17 cellular contexts compared by ENCODE assay signal in the genomic region with DNA sequence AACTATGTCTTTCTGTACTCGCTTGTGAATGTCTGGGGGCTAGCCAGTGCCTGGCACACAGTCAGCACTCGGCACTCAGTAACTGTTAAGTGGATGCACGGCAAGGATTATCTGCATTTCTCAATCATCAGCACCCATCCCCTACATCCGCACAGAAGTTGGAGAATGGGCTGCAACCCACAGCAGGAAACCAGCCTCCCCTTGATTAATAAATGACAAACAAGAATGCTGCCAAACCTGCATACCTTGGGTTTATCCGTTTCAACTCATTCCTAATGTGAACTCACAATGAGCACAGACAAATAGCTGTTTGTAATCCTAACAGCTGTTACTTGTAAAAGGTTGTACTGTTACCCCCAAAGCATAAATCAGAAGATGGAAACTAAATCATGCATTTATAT. TPM values are rescaled to one million over a fixed set of nuclear protein-coding genes. Genes with fewer than 3 reads are reported as not detected.
DNase-seq lines count a peak whose midpoint lies in the region; ATAC-seq, FAIRE-seq and TF ChIP-seq lines count a peak whose summit lies in the region.
"Had no signal": no experiment of that assay in that cellular context is flagged by ENCODE, and none has a peak within 500 bp of the region (broad histone marks: within the 10 kb centered on the region; RNA-seq: fewer than 3 reads in every experiment).

No MANE protein-coding gene starts in this region.

- no peaks in the 10 kb centered on the region for H3K79me2 ChIP-seq in K562 (ENCODE audit: control insufficient read depth, insufficient read depth, low read length)

- no peak for TF ChIP-seq POLR2A in K562 (conservative IDR thresholded peaks at IDR 0.05)

- TF ChIP-seq EP300 in K562 (IDR thresholded peaks at IDR 0.05; ENCODE audit: low read length) = no peak

- BruUV-seq in K562 (replicated peaks; lab: Mats Ljungman, UMichigan) = no TSS peak

- TF ChIP-seq CTCF in K562 (IDR thresholded peaks at IDR 0.05 in 2 of 3, conservative IDR thresholded peaks at IDR 0.05 in 1 of 3; ENCODE audit: insufficient read depth in 2 of 3, low read depth in 1 of 3, low read length in 3 of 3) (no peak), kidney epithelial cell (IDR thresholded peaks at IDR 0.05; ENCODE audit: insufficient read depth, low read length, poor library complexity, severe bottlenecking) (no peak)

- no peaks in the 10 kb centered on the region for H3K9me1 ChIP-seq in K562 (ENCODE audit: control insufficient read depth, insufficient read depth, low read length)

- no peaks in the 10 kb centered on the region for H4K20me1 ChIP-seq in K562 (replicated peaks; ENCODE audit: control insufficient read depth, insufficient read depth, low read length)

- DNase-seq in HT-29 (ENCODE audit: low spot score) = peak; percentile 92
- DNase-seq in K562 (ENCODE audit: extremely low read depth in 1 of 4, low spot score in 3 of 4) = no peak
- peak; percentile 64 for DNase-seq in kidney epithelial cell (ENCODE audit: low read depth)
- no peak for DNase-seq in NK-92 (lab: John Stamatoyannopoulos, UW; ENCODE audit: unreplicated experiment)
- DNase-seq in dedifferentiated amniotic fluid mesenchymal stem cell (ENCODE audit: extremely low spot score) = no peak
- no peak for DNase-seq in cortex of kidney (lab: John Stamatoyannopoulos, UW)
- no peak for DNase-seq in head of caudate nucleus
- DNase-seq: anterior cingulate cortex; CD4-positive, alpha-beta T cell; erythroblast; MV-4-11; NCI-H526; stimulated activated CD4-positive, alpha-beta T cell treated with anti-CD3 and anti-CD28 coated beads, Interleukin-1b, Interleukin-23, amount 100 ng/mL, for 48 hours; stimulated activated naive CD4-positive, alpha-beta T cell; WERI-Rb-1 had no signal

- intact Hi-C loops in K562 (cut with micrococcal nuclease) (no loop called here), head of caudate nucleus (cut with DNase I) (no loop called here)

- H3K9ac ChIP-seq in K562 (ENCODE audit: insufficient read depth in 1 of 2, low read depth in 2 of 2, low read length in 2 of 2) (no peak overlapping the region), skeletal muscle satellite cell (ENCODE audit: low read depth, low read length) (peak overlapping the region; percentile 44)

- WGBS in K562 (ENCODE audit: insufficient coverage, low coverage, missing lambda C conversion rate) = 72% methylated on average over 5 of the region's 5 CpGs

- H3K4me1 ChIP-seq in K562 (replicated peaks in 1 of 2; ENCODE audit: control insufficient read depth in 2 of 2, insufficient read depth in 2 of 2, low read length in 2 of 2) = peaks cover 5 to 16% of the 10 kb centered on the region in 2 experiments; a peak in 4 of 5 replicates
- H3K4me1 ChIP-seq in skeletal muscle satellite cell (ENCODE audit: control insufficient read depth, insufficient read depth, low read length) = peaks cover 56% of the 10 kb centered on the region

- no peak for ATAC-seq in K562

- POLR2A ChIA-PET in K562 (lab: Yijun Ruan, JAX) = interaction anchor here (0.7 to 1.6 kb wide), 3 partner anchors 8 to 1928 kb away, joined by 3 to 6 read pairs (median 3); no protein-coding TSS in a partner anchor

- no peak overlapping the region for H3K4me2 ChIP-seq in K562 (ENCODE audit: insufficient read depth, low read length)
- peak overlapping the region; percentile 66 for H3K4me2 ChIP-seq in skeletal muscle satellite cell (ENCODE audit: low read length)

- no peak overlapping the region for H3K27ac ChIP-seq in K562 (ENCODE audit: extremely low read depth, low read depth, low read length)
- H3K27ac ChIP-seq: neutrophil, WERI-Rb-1 had no signal

- CTCF ChIA-PET in K562 (lab: Yijun Ruan, JAX; ENCODE audit: low intra/inter-chr PET ratio) = no interaction called here

- TF ChIP-seq RAD21 in K562 (CRISPR knock-in tag; conservative IDR thresholded peaks at IDR 0.05 in 1 of 2, IDR thresholded peaks at IDR 0.05 in 1 of 2) = no peak

- in situ Hi-C loops in K562 (cut with MboI) = no loop called here

- no peak for FAIRE-seq in K562 (lab: Jason Lieb, UNC)

- H3K4me3 ChIP-seq in K562 (no peak overlapping the region), kidney epithelial cell (ENCODE audit: low read depth, low read length) (no peak overlapping the region), skeletal muscle satellite cell (ENCODE audit: low read length) (no peak overlapping the region)

- H2AFZ ChIP-seq in K562 (ENCODE audit: low read depth, low read length) = no peak overlapping the region

- H3K36me3 ChIP-seq in K562 (ENCODE audit: control insufficient read depth, insufficient read depth, low read length) (no peaks in the 10 kb centered on the region), kidney epithelial cell (ENCODE audit: control insufficient read depth, insufficient read depth, low read length) (no peaks in the 10 kb centered on the region), skeletal muscle satellite cell (ENCODE audit: insufficient read depth, low read length) (peaks cover 3% of the 10 kb centered on the region)
- H3K36me3 ChIP-seq: neutrophil, WERI-Rb-1 had no signal

- no peaks in the 10 kb centered on the region for H3K27me3 ChIP-seq in K562 (ENCODE audit: control insufficient read depth in 2 of 2, insufficient read depth in 2 of 2, low read length in 2 of 2)
- no peaks in the 10 kb centered on the region for H3K27me3 ChIP-seq in kidney epithelial cell (ENCODE audit: control insufficient read depth, insufficient read depth, low read length)
- H3K27me3 ChIP-seq in skeletal muscle satellite cell (ENCODE audit: control insufficient read depth, insufficient read depth, low read length) = no peaks in the 10 kb centered on the region
- H3K27me3 ChIP-seq: neutrophil had no signal

- H3K9me3 ChIP-seq in K562 (replicated peaks; ENCODE audit: control insufficient read depth, insufficient read depth, low read depth, low read length) (peaks cover 22% of the 10 kb centered on the region), skeletal muscle satellite cell (replicated peaks; ENCODE audit: low read length) (no peaks in the 10 kb centered on the region)
- H3K9me3 ChIP-seq: neutrophil had no signal

TF ChIP-seq in K562, 482 proteins besides CTCF, POLR2A, EP300 and RAD21:
- TF ChIP-seq ZNF316 (IDR thresholded peaks at IDR 0.05) (peak; percentile 13; the same call in 1 of the 2 replicates), POLR2H (tag; IDR thresholded peaks at IDR 0.05; ENCODE audit: low read depth) (no peak), KDM2B (CRISPR knock-in tag; IDR thresholded peaks at IDR 0.05) (no peak), RBM15 (IDR thresholded peaks at IDR 0.05; ENCODE audit: insufficient read depth, low read length) (no peak), CHD4 (IDR thresholded peaks at IDR 0.05; ENCODE audit: insufficient read depth, insufficient replicate concordance, low read depth, low read length, poor library complexity, severe bottlenecking) (no peak)

RNA-seq across cellular contexts. Expression of a gene that starts 28.9 kb away (rescaled TPM):
- total RNA-seq in HT-29 (2014; rRNA removed; shearing (Covaris generic)) = not detected in 2 replicates
- not detected in 2 replicates for total RNA-seq in K562 (2011; cell fraction: chromatin; rRNA removed; ENCODE audit: low replicate concordance)
- total RNA-seq in K562 (2011; cell fraction: nucleolus; rRNA removed) = 0.26 TPM in 1 of 2 replicates, not detected in the other
- 0.15 TPM in 1 of 2 replicates, not detected in the other for total RNA-seq in K562 (2011; cell fraction: nucleoplasm; rRNA removed)
- 0.08 TPM in 1 of 2 replicates, not detected in the other for total RNA-seq in K562 (2014; rRNA removed)
- total RNA-seq in K562 (2014; rRNA removed; fragmentation: Illumina TruSeq; extraction: Trizol) = 0.10 and 0.11 TPM in 2 replicates
- total RNA-seq in K562 (2015; rRNA removed; fragmentation: Illumina TruSeq; extraction: Trizol) = not detected in 2 replicates
- 0.24 TPM in 1 of 2 replicates, not detected in the other for total RNA-seq in K562 (2021)
- polyA plus RNA-seq in K562 (2011; rRNA removed) = 0.06 and 4.5 TPM in 2 replicates
- 3.0 TPM in 1 of 2 replicates, not detected in the other for polyA plus RNA-seq in K562 (2011; cell fraction: cytosol; rRNA removed)
- polyA plus RNA-seq in K562 (2011; cell fraction: nucleus; rRNA removed) = 0.14 and 4.2 TPM in 2 replicates
- polyA plus RNA-seq in K562 (2012) = 0.12 and 0.69 TPM in 2 replicates
- polyA plus RNA-seq in K562 (2014; fragmentation: Illumina TruSeq; extraction: Trizol) = 0.10 TPM in 2 replicates
- polyA plus RNA-seq in K562 (2014; fragmentation: Nextera tagmentation; extraction: Ambion mirVana) = under 1 TPM; 0.13 to 0.14 TPM
- polyA plus RNA-seq in K562 (2014; rRNA removed) = 0.07 TPM in 1 of 2 replicates, not detected in the other
- polyA minus RNA-seq in K562 (2011; rRNA and poly(A)+ RNA removed) = 7.1 TPM in 1 of 2 replicates, not detected in the other
- 2.0 TPM in 1 of 2 replicates, not detected in the other for polyA minus RNA-seq in K562 (2011; cell fraction: cytosol; rRNA and poly(A)+ RNA removed)
- 0.27 and 10.4 TPM in 2 replicates for polyA minus RNA-seq in K562 (2011; cell fraction: nucleus; rRNA and poly(A)+ RNA removed)
- total RNA-seq in kidney epithelial cell = 0.89 and 1.8 TPM in 2 replicates
- total RNA-seq in skeletal muscle satellite cell (2012; rRNA removed) = 29.4 and 41.3 TPM in 2 replicates
- total RNA-seq: CD4-positive, alpha-beta T cell had no signal

Comparison
In these comparisons a context has a peak if more than half of its experiments do, and no peak if none do; other contexts are left out.
1. DNase-seq: peak in HT-29 (single experiment) and kidney epithelial cell (single experiment); none in K562 (0 of 4), NK-92 (single experiment), dedifferentiated amniotic fluid mesenchymal stem cell (single experiment), cortex of kidney (single experiment) and head of caudate nucleus (0 of 42).